In genomic region chr4:9532134-9532862, GRCh38 we compare ENCODE assay signal across 8 cellular contexts.
DNase-seq lines count a peak whose midpoint lies in the region; ATAC-seq and TF ChIP-seq lines count a peak whose summit lies in the region.
"Not testable (repeated sequence)": the region's sequence is repeated elsewhere in the genome, so short reads cannot be mapped to it uniquely, and the experiment has no call there.

No MANE protein-coding gene starts in this region.

- peak overlapping the region; percentile 33 to 79 (median 54) for H3K4me3 Mint-ChIP-seq in CD4-positive, alpha-beta memory T cell
- H3K4me3 Mint-ChIP-seq in brain = peak overlapping the region; percentile 79 to 84 (median 83)

- H3K14ac ChIP-seq in neuronal stem cell (ENCODE audit: low read length) = peak overlapping the region; percentile 82

- not testable (repeated sequence) for H3K4ac ChIP-seq in neuronal stem cell (ENCODE audit: low read length)

- peak overlapping the region; percentile 89 for H3K4me2 ChIP-seq in neuronal stem cell (ENCODE audit: insufficient read depth, low read length, poor library complexity, severe bottlenecking)

- H3K36me3 ChIP-seq in CD4-positive, alpha-beta memory T cell (ENCODE audit: insufficient read depth, low read length); neuronal stem cell (replicated peaks in 1 of 2; ENCODE audit: control insufficient read depth in 2 of 2, insufficient read depth in 2 of 2, low read length in 2 of 2): not testable (repeated sequence)

- H4K91ac ChIP-seq in neuronal stem cell (ENCODE audit: low read depth, low read length, poor library complexity) = not testable (repeated sequence)

- H3K4me1 Mint-ChIP-seq in CD4-positive, alpha-beta memory T cell = not testable (repeated sequence)
- H3K4me1 Mint-ChIP-seq in brain = peaks cover 15% of the 10 kb centered on the region

- intact Hi-C loops in CD4-positive, alpha-beta memory T cell (cut with micrococcal nuclease) = loop anchor here (10.0 kb wide), 1 partner anchor 483 kb away; no protein-coding TSS in a partner anchor
- intact Hi-C loops in left ventricle myocardium superior (cut with micrococcal nuclease) = not testable (repeated sequence)

- not testable (repeated sequence) for H2BK12ac ChIP-seq in neuronal stem cell (ENCODE audit: low read length)

- not testable (repeated sequence) for H3K36me3 Mint-ChIP-seq in CD4-positive, alpha-beta memory T cell; brain

- peak overlapping the region in 1 of 7 donors; percentile 64 for H3K27ac Mint-ChIP-seq in CD4-positive, alpha-beta memory T cell
- not testable (repeated sequence) for H3K27ac Mint-ChIP-seq in brain

- WGBS in neuronal stem cell (ENCODE audit: extremely low coverage in 2 of 2, insufficient read length in 2 of 2, insufficient replicate concordance in 1 of 2), 2 donors = no CpG with 5 or more reads among the region's 81 CpGs

- TF ChIP-seq CTCF in brain (conservative IDR thresholded peaks at IDR 0.05) = peak; percentile 70 to 86

- not testable (repeated sequence) for H3K9me3 ChIP-seq in CD4-positive, alpha-beta memory T cell (ENCODE audit: control insufficient read depth in 1 of 2, low read length in 2 of 2); neuronal stem cell (replicated peaks in 1 of 2; ENCODE audit: control insufficient read depth in 2 of 2, insufficient read depth in 1 of 2, low read depth in 1 of 2, low read length in 2 of 2)

- H3K4me1 ChIP-seq in CD4-positive, alpha-beta memory T cell (ENCODE audit: insufficient read depth, low read length); neuronal stem cell (ENCODE audit: control insufficient read depth in 2 of 2, insufficient read depth in 1 of 2, low read depth in 1 of 2, low read length in 2 of 2): not testable (repeated sequence)

- H2BK5ac ChIP-seq in neuronal stem cell (ENCODE audit: low read length) = peak overlapping the region; percentile 39

- CTCF ChIA-PET in CD4-positive, alpha-beta memory T cell (lab: Charles Lee; ENCODE audit: partially characterized antibody) = interaction anchor here (0.9 to 2.1 kb wide), 8 partner anchors 18 to 482 kb away, joined by 3 to 12 read pairs (median 4); no protein-coding TSS in a partner anchor

- H2AFZ ChIP-seq in neuronal stem cell (ENCODE audit: low read length) = peak overlapping the region; percentile 99

- not testable (repeated sequence) for H3K79me1 ChIP-seq in neuronal stem cell (ENCODE audit: low read depth, low read length)

- peak; percentile 50 to 74 (median 60) for DNase-seq in CD4-positive, alpha-beta memory T cell
- peak; percentile 22 for DNase-seq in HS-5 (ENCODE audit: low read depth)
- DNase-seq in NCI-H526 (lab: John Stamatoyannopoulos, UW) = peak; percentile 3 to 82
- DNase-seq in activated CD4-positive, alpha-beta T cell treated with anti-CD3 and anti-CD28 coated beads for 48 hours = peak; percentile 73
- peak; percentile 89 for DNase-seq in left ventricle myocardium superior
- peak; percentile 79 for DNase-seq in neuronal stem cell (ENCODE audit: low spot score)
- DNase-seq in stimulated activated CD8-positive, alpha-beta memory T cell treated with anti-CD3 and anti-CD28 coated beads, Interleukin-4, amount 100 ng/mL, for 1 hour (ENCODE audit: low read depth in 2 of 2, low spot score in 1 of 2) = peak; percentile 34 to 41

- H3K27ac ChIP-seq in CD4-positive, alpha-beta memory T cell (ENCODE audit: low read depth, low read length); neuronal stem cell (replicated peaks; ENCODE audit: low read length): not testable (repeated sequence)

- not testable (repeated sequence) for H2BK120ac ChIP-seq in neuronal stem cell (ENCODE audit: low read depth, low read length)

- H3K23ac ChIP-seq in neuronal stem cell (ENCODE audit: low read depth, low read length, poor library complexity) = peak overlapping the region; percentile 73

- peak; percentile 28 for ATAC-seq in left ventricle myocardium superior

- H2BK15ac ChIP-seq in neuronal stem cell (ENCODE audit: low read length) = peak overlapping the region; percentile 58

- peak overlapping the region; percentile 94 for H3K18ac ChIP-seq in neuronal stem cell (ENCODE audit: low read length)

- not testable (repeated sequence) for H3K9me3 Mint-ChIP-seq in CD4-positive, alpha-beta memory T cell; brain

- peaks cover 6 to 30% of the 10 kb centered on the region in 2 donors for H3K27me3 Mint-ChIP-seq in CD4-positive, alpha-beta memory T cell
- H3K27me3 Mint-ChIP-seq in brain = peaks cover 32% of the 10 kb centered on the region

- not testable (repeated sequence) for H4K8ac ChIP-seq in neuronal stem cell (ENCODE audit: low read depth, low read length)

- H2AK5ac ChIP-seq in neuronal stem cell (ENCODE audit: low read depth, low read length) = not testable (repeated sequence)

- peak overlapping the region in 1 of 2 donors; percentile 19 for H3K4me3 ChIP-seq in CD4-positive, alpha-beta memory T cell (ENCODE audit: low read length in 2 of 2)
- peak overlapping the region; percentile 39 to 86 for H3K4me3 ChIP-seq in neuronal stem cell (ENCODE audit: low read length in 2 of 2)

- POLR2A ChIA-PET in CD4-positive, alpha-beta memory T cell (lab: Charles Lee; ENCODE audit: partially characterized antibody) = not testable (repeated sequence)

- not testable (repeated sequence) for H3K27me3 ChIP-seq in CD4-positive, alpha-beta memory T cell (ENCODE audit: insufficient read depth, low read length)
- H3K27me3 ChIP-seq in neuronal stem cell (ENCODE audit: control insufficient read depth in 3 of 3, insufficient read depth in 3 of 3, low read depth in 1 of 3, low read length in 3 of 3) = peaks cover 0 to 15% (median 3%) of the 10 kb centered on the region in 3 experiments

- not testable (repeated sequence) for H3K9ac ChIP-seq in neuronal stem cell (ENCODE audit: low read depth, low read length, poor library complexity)

Comparison
In these comparisons a context has a peak if more than half of its experiments do, and no peak if none do; other contexts are left out.
1. DNase-seq: peak in every context shown above with its lines; median percentile 89 in left ventricle myocardium superior; 79 in neuronal stem cell; 73 in activated CD4-positive, alpha-beta T cell treated with anti-CD3 and anti-CD28 coated beads for 48 hours; 60 in CD4-positive, alpha-beta memory T cell; 42 in NCI-H526; 38 in stimulated activated CD8-positive, alpha-beta memory T cell treated with anti-CD3 and anti-CD28 coated beads, Interleukin-4, amount 100 ng/mL, for 1 hour; 22 in HS-5.